ENCODE assay signal across 7 cellular contexts in genomic region chr7:1940402-1940786, GRCh38.
A peak's percentile ranks its signal among the peaks of the same experiment; 100 is the strongest.
DNase-seq lines count a peak whose midpoint lies in the region; ATAC-seq and TF ChIP-seq lines count a peak whose summit lies in the region.

No MANE protein-coding gene starts in this region.

- H3K36me3 ChIP-seq in mucosa of stomach (ENCODE audit: control insufficient read depth, insufficient read depth, low read length): no peaks in the 10 kb centered on the region
- peaks cover 3% of the 10 kb centered on the region for H3K36me3 ChIP-seq in suprapubic skin

- no peak for TF ChIP-seq POLR2A in suprapubic skin (IDR thresholded peaks at IDR 0.05)

- no peak for TF ChIP-seq EP300 in suprapubic skin (IDR thresholded peaks at IDR 0.05)

- H3K9me3 ChIP-seq in mucosa of stomach (ENCODE audit: control insufficient read depth, low read length) (no peaks in the 10 kb centered on the region), suprapubic skin (no peaks in the 10 kb centered on the region)

- no peak overlapping the region for H3K4me3 ChIP-seq in mucosa of stomach (ENCODE audit: low read length)
- H3K4me3 ChIP-seq in suprapubic skin: peak overlapping the region; percentile 32

- DNase-seq in T-helper 9 cell (peak; percentile 85), astrocyte of the hippocampus (ENCODE audit: low read depth, low spot score) (peak; percentile 63), suprapubic skin (ENCODE audit: low spot score in 2 of 2) (no peak), HPDE6-E6E7 (ENCODE audit: extremely low spot score) (no peak)

- ATAC-seq in GM19328 (IDR thresholded peaks at IDR 0.05; ENCODE audit: unreplicated experiment) (peak; percentile 85), HG03342 (IDR thresholded peaks at IDR 0.05; ENCODE audit: unreplicated experiment) (peak; percentile 90)

- H3K27ac ChIP-seq in suprapubic skin: no peak overlapping the region

- H3K27me3 ChIP-seq in mucosa of stomach (ENCODE audit: control insufficient read depth, insufficient read depth, low read length) (no peaks in the 10 kb centered on the region), suprapubic skin (no peaks in the 10 kb centered on the region)

- TF ChIP-seq CTCF in suprapubic skin (IDR thresholded peaks at IDR 0.05): no peak

- 51% methylated on average over 9 of the region's 21 CpGs for WGBS in suprapubic skin

- no peaks in the 10 kb centered on the region for H3K4me1 ChIP-seq in mucosa of stomach (ENCODE audit: control insufficient read depth, insufficient read depth, low read length)
- peaks cover 18% of the 10 kb centered on the region for H3K4me1 ChIP-seq in suprapubic skin

- H3K9ac ChIP-seq in mucosa of stomach (ENCODE audit: low read length): peak overlapping the region; percentile 8

Comparison
In these comparisons a context has a peak if more than half of its experiments do, and no peak if none do; other contexts are left out.
1. DNase-seq: peak in T-helper 9 cell (single experiment) and astrocyte of the hippocampus (single experiment); none in suprapubic skin (0 of 2) and HPDE6-E6E7 (single experiment).